1 cellular context compared by ENCODE assay signal in genomic region chr15:42157981-42158765, GRCh38.
TF ChIP-seq lines count a peak whose summit lies in the region.

No MANE protein-coding gene starts in this region.

TF ChIP-seq in WTC11, 78 proteins besides CTCF, POLR2A, EP300 and RAD21 (continued from another document):
- TF ChIP-seq ATF2 (CRISPR knock-in tag; IDR thresholded peaks at IDR 0.05; ENCODE audit: borderline replicate concordance, low read depth): no peak
- TF ChIP-seq ZNF138 (CRISPR knock-in tag; conservative IDR thresholded peaks at IDR 0.05): no peak
- no peak for TF ChIP-seq HMGXB4 (CRISPR knock-in tag; IDR thresholded peaks at IDR 0.05)
TF ChIP-seq in WTC11: peak in this region for 0.
